In the genomic region with DNA sequence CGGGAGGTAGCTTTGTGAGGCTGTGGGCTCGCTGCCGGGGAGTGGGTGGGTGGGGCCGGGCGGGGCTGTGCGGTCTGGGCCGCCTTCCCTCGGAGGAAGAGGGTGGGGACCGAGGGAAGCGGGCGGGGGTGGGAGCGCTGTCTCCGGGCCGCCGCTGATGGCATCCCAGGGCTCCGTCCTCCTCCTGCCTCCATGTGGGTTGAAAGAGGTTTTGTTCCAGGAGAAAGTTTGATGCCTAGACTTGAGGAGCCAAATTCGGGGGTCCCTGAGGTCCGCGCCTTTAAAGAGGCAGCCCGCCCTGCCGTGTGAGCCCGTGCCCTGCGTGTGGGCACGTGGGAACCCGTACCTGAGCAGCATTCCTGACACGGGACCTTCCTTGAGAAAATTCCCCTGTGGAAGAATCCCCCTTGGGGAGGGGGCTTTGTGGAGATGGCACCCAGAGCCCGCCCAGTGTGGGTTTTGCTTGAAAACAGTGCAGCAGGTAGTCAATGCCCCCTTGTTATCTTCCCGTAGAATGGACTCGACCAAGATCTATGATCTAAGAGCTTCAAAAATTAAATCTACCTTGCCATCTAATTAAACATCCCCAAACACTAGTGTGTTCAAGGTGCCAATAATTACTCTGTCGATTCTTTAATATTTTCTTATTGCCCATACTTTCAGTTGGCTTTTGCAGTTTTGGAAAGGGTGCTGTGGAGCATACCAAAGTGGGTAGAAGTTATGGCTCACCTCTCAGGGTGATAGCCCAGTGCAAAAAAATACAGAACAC, we compare ENCODE assay signal across 1 cellular context.
TF ChIP-seq lines count a peak whose summit lies in the region.

No MANE protein-coding gene starts in this region.

TF ChIP-seq in HCT116, 20 proteins besides CTCF, POLR2A, EP300 and RAD21 (continued from another document):
- TF ChIP-seq, protein P1, sequence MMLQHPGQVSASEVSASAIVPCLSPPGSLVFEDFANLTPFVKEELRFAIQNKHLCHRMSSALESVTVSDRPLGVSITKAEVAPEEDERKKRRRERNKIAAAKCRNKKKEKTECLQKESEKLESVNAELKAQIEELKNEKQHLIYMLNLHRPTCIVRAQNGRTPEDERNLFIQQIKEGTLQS (IDR thresholded peaks at IDR 0.05), result no peak
- TF ChIP-seq ZNF274 (IDR thresholded peaks at IDR 0.05; ENCODE audit: low read depth, low read length) (no peak), EZH2 (IDR thresholded peaks at IDR 0.05) (no peak), SRF (IDR thresholded peaks at IDR 0.05; ENCODE audit: low read depth) (no peak), JUND (IDR thresholded peaks at IDR 0.05) (no peak), EZH2phosphoT487 (IDR thresholded peaks at IDR 0.05; ENCODE audit: borderline replicate concordance) (no peak), TCF7L2 (IDR thresholded peaks at IDR 0.05; ENCODE audit: borderline replicate concordance, extremely low read depth, insufficient read depth, insufficient read length) (no peak), FOSL1 (IDR thresholded peaks at IDR 0.05; ENCODE audit: low read depth) (no peak)
